Comparison of ENCODE assay signal across 8 cellular contexts in genomic region chr1:89022167-89022959, GRCh38. TPM values are rescaled to one million over a fixed set of nuclear protein-coding genes. Genes with fewer than 3 reads are reported as not detected.
DNase-seq lines count a peak whose midpoint lies in the region; ATAC-seq and TF ChIP-seq lines count a peak whose summit lies in the region.

A gene with protein sequence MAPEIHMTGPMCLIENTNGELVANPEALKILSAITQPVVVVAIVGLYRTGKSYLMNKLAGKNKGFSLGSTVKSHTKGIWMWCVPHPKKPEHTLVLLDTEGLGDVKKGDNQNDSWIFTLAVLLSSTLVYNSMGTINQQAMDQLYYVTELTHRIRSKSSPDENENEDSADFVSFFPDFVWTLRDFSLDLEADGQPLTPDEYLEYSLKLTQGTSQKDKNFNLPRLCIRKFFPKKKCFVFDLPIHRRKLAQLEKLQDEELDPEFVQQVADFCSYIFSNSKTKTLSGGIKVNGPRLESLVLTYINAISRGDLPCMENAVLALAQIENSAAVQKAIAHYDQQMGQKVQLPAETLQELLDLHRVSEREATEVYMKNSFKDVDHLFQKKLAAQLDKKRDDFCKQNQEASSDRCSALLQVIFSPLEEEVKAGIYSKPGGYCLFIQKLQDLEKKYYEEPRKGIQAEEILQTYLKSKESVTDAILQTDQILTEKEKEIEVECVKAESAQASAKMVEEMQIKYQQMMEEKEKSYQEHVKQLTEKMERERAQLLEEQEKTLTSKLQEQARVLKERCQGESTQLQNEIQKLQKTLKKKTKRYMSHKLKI (minus strand): TSS chr1:89022866. CDS start chr1:89020721, 2,145 bp downstream.

- peaks cover 13% of the 10 kb centered on the region for H3K36me3 Mint-ChIP-seq in IgD-negative memory B cell
- H3K36me3 Mint-ChIP-seq in natural killer cell treated with Interleukin-12 subunit alpha and Interleukin-12 subunit beta and Interleukin-15 and Interleukin-18, amount 100 ng/mL, for 72 hours: peaks cover 33% of the 10 kb centered on the region

- peak; percentile 79 for ATAC-seq in GM21515 (IDR thresholded peaks at IDR 0.05; ENCODE audit: unreplicated experiment)
- ATAC-seq in natural killer cell treated with Interleukin-12 subunit alpha and Interleukin-12 subunit beta and Interleukin-15 and Interleukin-18, amount 100 ng/mL, for 72 hours: peak; percentile 86 to 89

- H3K9me3 Mint-ChIP-seq in IgD-negative memory B cell: peaks cover 0 to 8% (median 0%) of the 10 kb centered on the region in 3 donors
- H3K9me3 Mint-ChIP-seq in natural killer cell treated with Interleukin-12 subunit alpha and Interleukin-12 subunit beta and Interleukin-15 and Interleukin-18, amount 100 ng/mL, for 72 hours: no peaks in the 10 kb centered on the region

- peak within 1 kb of the TSS; percentile 89 to 97 (median 94) for H3K4me3 Mint-ChIP-seq in IgD-negative memory B cell
- peak within 1 kb of the TSS; percentile 95 for H3K4me3 Mint-ChIP-seq in natural killer cell treated with Interleukin-12 subunit alpha and Interleukin-12 subunit beta and Interleukin-15 and Interleukin-18, amount 100 ng/mL, for 72 hours

- H3K4me3 ChIP-seq in epithelial cell of proximal tubule (ENCODE audit: low read depth, low read length): peak within 1 kb of the TSS; percentile 63

- peak within 1 kb of the TSS; percentile 62 to 95 (median 95) for H3K27ac Mint-ChIP-seq in IgD-negative memory B cell
- peak within 1 kb of the TSS; percentile 84 to 95 for H3K27ac Mint-ChIP-seq in natural killer cell treated with Interleukin-12 subunit alpha and Interleukin-12 subunit beta and Interleukin-15 and Interleukin-18, amount 100 ng/mL, for 72 hours

- TF ChIP-seq CTCF in epithelial cell of proximal tubule (conservative IDR thresholded peaks at IDR 0.05; ENCODE audit: low read depth, low read length): no peak

- DNase-seq in Daoy (ENCODE audit: low read depth) (peak; percentile 63), SW480 (ENCODE audit: low spot score) (peak; percentile 38), epithelial cell of proximal tubule (ENCODE audit: low read depth) (peak; percentile 56), DMS 273 (lab: John Stamatoyannopoulos, UW; ENCODE audit: unreplicated experiment) (no peak)
- no peak for DNase-seq in natural killer cell treated with Interleukin-12 subunit alpha and Interleukin-12 subunit beta and Interleukin-15 and Interleukin-18, amount 100 ng/mL, for 72 hours (ENCODE audit: low spot score)
- DNase-seq in stimulated activated CD4-positive, alpha-beta T cell treated with anti-CD3 and anti-CD28 coated beads, Interleukin-2, amount 100 ng/mL, for 24 hours: no peak

- H3K4me1 Mint-ChIP-seq in IgD-negative memory B cell: peaks cover 12 to 29% (median 28%) of the 10 kb centered on the region in 3 donors
- peaks cover 42 to 45% of the 10 kb centered on the region in 2 donors for H3K4me1 Mint-ChIP-seq in natural killer cell treated with Interleukin-12 subunit alpha and Interleukin-12 subunit beta and Interleukin-15 and Interleukin-18, amount 100 ng/mL, for 72 hours (ENCODE audit: low read depth in 2 of 2)

- H3K27me3 Mint-ChIP-seq in IgD-negative memory B cell: no peaks in the 10 kb centered on the region
- H3K27me3 Mint-ChIP-seq in natural killer cell treated with Interleukin-12 subunit alpha and Interleukin-12 subunit beta and Interleukin-15 and Interleukin-18, amount 100 ng/mL, for 72 hours: no peaks in the 10 kb centered on the region

RNA-seq across cellular contexts. Expression of the gene that starts here (rescaled TPM):
- 42.0 and 65.3 TPM in 2 replicates for total RNA-seq in Daoy (2014; rRNA removed; shearing (Covaris generic))
- 2.9 TPM for polyA plus RNA-seq in IgD-negative memory B cell
- total RNA-seq in epithelial cell of proximal tubule: 33.6 and 35.2 TPM in 2 replicates
- total RNA-seq in natural killer cell treated with Interleukin-12 subunit alpha and Interleukin-12 subunit beta and Interleukin-15 and Interleukin-18, amount 100 ng/mL, for 72 hours: 10 to 100 TPM; 36.6 to 88.6 TPM

Comparison
In these comparisons a context has a peak if more than half of its experiments do, and no peak if none do; other contexts are left out.
1. DNase-seq: peak in Daoy (single experiment), SW480 (single experiment) and epithelial cell of proximal tubule (single experiment); none in natural killer cell treated with Interleukin-12 subunit alpha and Interleukin-12 subunit beta and Interleukin-15 and Interleukin-18, amount 100 ng/mL, for 72 hours (single experiment), stimulated activated CD4-positive, alpha-beta T cell treated with anti-CD3 and anti-CD28 coated beads, Interleukin-2, amount 100 ng/mL, for 24 hours (0 of 2) and DMS 273 (single experiment).